In genomic region chr7:76626581-76626980, GRCh38 we compare ENCODE assay signal across 8 cellular contexts. TPM values are rescaled to one million over a fixed set of nuclear protein-coding genes. Genes with fewer than 3 reads are reported as not detected.
DNase-seq lines count a peak whose midpoint lies in the region; ATAC-seq and TF ChIP-seq lines count a peak whose summit lies in the region.
"Not testable (repeated sequence)": the region's sequence is repeated elsewhere in the genome, so short reads cannot be mapped to it uniquely, and the experiment has no call there.

No MANE protein-coding gene starts in this region.

- H3K4me3 ChIP-seq in LNCaP clone FGC (ENCODE audit: low read depth, low read length) (peak overlapping the region; percentile 60), transverse colon (peak overlapping the region; percentile 29 to 69 (median 48))

- not testable (repeated sequence) for TF ChIP-seq CTCF in LNCaP clone FGC (IDR thresholded peaks at IDR 0.05; ENCODE audit: control insufficient read depth, extremely low read depth, insufficient read depth); activated B cell treated with CpG ODN at 0.5 μM for 24 hours (IDR thresholded peaks at IDR 0.05); MCF 10A (IDR thresholded peaks at IDR 0.05; ENCODE audit: unreplicated experiment); neural crest cell (conservative IDR thresholded peaks at IDR 0.05); transverse colon (IDR thresholded peaks at IDR 0.05)

- POLR2A ChIA-PET in activated B cell treated with CpG ODN at 0.5 μM for 24 hours (lab: Charles Lee); MCF 10A (lab: Yijun Ruan, JAX): not testable (repeated sequence)

- BruUV-seq in MCF 10A (replicated peaks; lab: Mats Ljungman, UMichigan): not testable (repeated sequence)

- not testable (repeated sequence) for H3K4me1 Mint-ChIP-seq in activated B cell treated with CpG ODN at 0.5 μM for 24 hours; MCF 10A (ENCODE audit: insufficient read depth, unreplicated experiment); neural crest cell

- H3K27ac Mint-ChIP-seq in activated B cell treated with CpG ODN at 0.5 μM for 24 hours (peak overlapping the region; percentile 84), MCF 10A (ENCODE audit: low read depth, unreplicated experiment) (peak overlapping the region; percentile 80), neural crest cell (ENCODE audit: unreplicated experiment) (peak overlapping the region; percentile 96)

- 0 to 1% methylated on average over 4 to 17 of the region's 34 CpGs for WGBS in transverse colon (ENCODE audit: low coverage in 1 of 2), 2 donors

- H3K36me3 ChIP-seq in transverse colon: not testable (repeated sequence)

- in situ Hi-C loops in transverse colon (cut with MboI; ENCODE audit: low pct_ligation_motif_present in 1 of 4, low pct_unique_long_range_greater_than_20kb in 1 of 4, low sequenced_read_pairs in 3 of 4): not testable (repeated sequence)

- H3K27ac ChIP-seq in transverse colon: peak overlapping the region; percentile 55 to 90 (median 90)

- not testable (repeated sequence) for H3K9me3 Mint-ChIP-seq in activated B cell treated with CpG ODN at 0.5 μM for 24 hours; MCF 10A (ENCODE audit: unreplicated experiment); neural crest cell

- intact Hi-C loops in activated B cell treated with CpG ODN at 0.5 μM for 24 hours (cut with micrococcal nuclease); MCF 10A (cut with micrococcal nuclease); left cardiac atrium (cut with DNase I); transverse colon (cut with DNase I; ENCODE audit: low total_unique reads): not testable (repeated sequence)

- ATAC-seq in GM18502 (IDR thresholded peaks at IDR 0.05; ENCODE audit: poor library complexity, unreplicated experiment) (peak; percentile 44), HG02759 (IDR thresholded peaks at IDR 0.05; ENCODE audit: unreplicated experiment) (peak; percentile 55), activated B cell treated with CpG ODN at 0.5 μM for 24 hours (ENCODE audit: low read depth) (peak; percentile 57), left cardiac atrium (peak; percentile 63 to 77)

- not testable (repeated sequence) for H3K4me1 ChIP-seq in transverse colon

- DNase-seq in LNCaP clone FGC (ENCODE audit: low read depth); neural crest cell (ENCODE audit: low read depth, low spot score): not testable (repeated sequence)
- DNase-seq in activated B cell treated with CpG ODN at 0.5 μM for 24 hours (peak; percentile 24), MCF 10A (ENCODE audit: unreplicated experiment) (peak; percentile 17), left cardiac atrium (peak; percentile 25), transverse colon (peak; percentile 12)

- not testable (repeated sequence) for H3K36me3 Mint-ChIP-seq in activated B cell treated with CpG ODN at 0.5 μM for 24 hours (ENCODE audit: low read depth); neural crest cell (ENCODE audit: low read depth)
- H3K36me3 Mint-ChIP-seq in MCF 10A (ENCODE audit: insufficient read depth, unreplicated experiment): peaks cover 43% of the 10 kb centered on the region

- not testable (repeated sequence) for TF ChIP-seq EP300 in transverse colon (IDR thresholded peaks at IDR 0.05; ENCODE audit: low read depth)

- not testable (repeated sequence) for H3K9me3 ChIP-seq in transverse colon

- not testable (repeated sequence) for H3K27me3 Mint-ChIP-seq in activated B cell treated with CpG ODN at 0.5 μM for 24 hours; MCF 10A (ENCODE audit: insufficient read depth, unreplicated experiment); neural crest cell (ENCODE audit: low read depth)

- TF ChIP-seq POLR2A in transverse colon (IDR thresholded peaks at IDR 0.05): not testable (repeated sequence)

- CTCF ChIA-PET in activated B cell treated with CpG ODN at 0.5 μM for 24 hours (lab: Charles Lee); MCF 10A (lab: Yijun Ruan, JAX): not testable (repeated sequence)

- H3K27me3 ChIP-seq in transverse colon: not testable (repeated sequence)

- H3K4me3 Mint-ChIP-seq in activated B cell treated with CpG ODN at 0.5 μM for 24 hours (peak overlapping the region; percentile 87), MCF 10A (ENCODE audit: unreplicated experiment) (peak overlapping the region; percentile 75), neural crest cell (peak overlapping the region; percentile 93)

RNA-seq across cellular contexts. Expression of gene POMZP3, which starts 0.5 kb away (rescaled TPM):
- 9.8 and 14.3 TPM in 2 replicates for total RNA-seq in activated B cell treated with CpG ODN at 0.5 μM for 24 hours
- 8.9 and 10.6 TPM in 2 replicates for total RNA-seq in MCF 10A (2022)
- 1 to 10 TPM; 5.7 to 7.7 TPM for total RNA-seq in left cardiac atrium
- total RNA-seq in neural crest cell: 9.4 and 9.8 TPM in 2 replicates
- total RNA-seq in transverse colon: 10 to 100 TPM in 2 of 4 donors, 1 to 10 TPM in 2; 1.5 to 38.2 (median 9.3) TPM
